1 cellular context compared by ENCODE assay signal in genomic region chr6:159693128-159693893, GRCh38.
TF ChIP-seq lines count a peak whose summit lies in the region.

Gene SOD2, minus strand, starts transcription at chr6:159693241. Its CDS starts 74 bp downstream, at chr6:159693167.

TF ChIP-seq in K562, 482 proteins besides CTCF, POLR2A, EP300 and RAD21 (continued from another document and continues in another):
- no peak for TF ChIP-seq TFE3 (CRISPR knock-in tag; IDR thresholded peaks at IDR 0.05)
- TF ChIP-seq FOXA1 (IDR thresholded peaks at IDR 0.05; ENCODE audit: borderline replicate concordance), result no peak
- no peak for TF ChIP-seq E2F8 (IDR thresholded peaks at IDR 0.05; ENCODE audit: low read depth, partially characterized antibody)
- TF ChIP-seq HMG20B (CRISPR knock-in tag; IDR thresholded peaks at IDR 0.05), result no peak
- 0 out of 2 replicates have a peak, but pooled peaks have one; percentile 66 for TF ChIP-seq ZNF282 (CRISPR knock-in tag; IDR thresholded peaks at IDR 0.05)
- TF ChIP-seq ELF4 (CRISPR knock-in tag; IDR thresholded peaks at IDR 0.05), result no peak
- TF ChIP-seq KLF13 (tag; IDR thresholded peaks at IDR 0.05; ENCODE audit: borderline replicate concordance, low read depth), result 0 out of 2 replicates have a peak, but pooled peaks have one; percentile 44
- peak; percentile 59; the same call in 1 of the 2 replicates for TF ChIP-seq TRIM28 (IDR thresholded peaks at IDR 0.05)
- TF ChIP-seq ZNF77 (CRISPR knock-in tag; IDR thresholded peaks at IDR 0.05), result no peak
- TF ChIP-seq MECOM (CRISPR knock-in tag; IDR thresholded peaks at IDR 0.05), result no peak
- peak; percentile 67 for TF ChIP-seq GABPB1 (CRISPR knock-in tag; IDR thresholded peaks at IDR 0.05)
- TF ChIP-seq NONO (IDR thresholded peaks at IDR 0.05; ENCODE audit: low read depth in 2 of 2, low read length in 1 of 2), result peak; percentile 90 to 100; a peak in 3 of 4 replicates
- TF ChIP-seq TBP (optimal IDR thresholded peaks at IDR 0.05; ENCODE audit: low read depth, low read length), result peak; percentile 96
- TF ChIP-seq TOE1 (IDR thresholded peaks at IDR 0.05; ENCODE audit: borderline replicate concordance), result peak; percentile 79
- no peak for TF ChIP-seq TOE1 (CRISPR knock-in tag; IDR thresholded peaks at IDR 0.05; ENCODE audit: borderline replicate concordance, low read depth)
- TF ChIP-seq SREBF1 (IDR thresholded peaks at IDR 0.05; ENCODE audit: borderline replicate concordance, low read depth, low read length), result peak; percentile 89; the same call in 1 of the 2 replicates
- no peak for TF ChIP-seq ZNF124 (CRISPR knock-in tag; IDR thresholded peaks at IDR 0.05)
- TF ChIP-seq ZNF740 (CRISPR knock-in tag; IDR thresholded peaks at IDR 0.05), result peak; percentile 90
- TF ChIP-seq ZNF740 (tag; IDR thresholded peaks at IDR 0.05), result peak in 1 of 2 experiments; percentile 92; a peak in 2 of 4 replicates
- 0 out of 4 replicates have a peak, but pooled peaks of 1 of the 2 experiments have one; percentile 53 for TF ChIP-seq ZMIZ1 (IDR thresholded peaks at IDR 0.05; ENCODE audit: low read depth in 2 of 2, low read length in 2 of 2)
- no peak for TF ChIP-seq ZNF384 (IDR thresholded peaks at IDR 0.05; ENCODE audit: low read depth, low read length)
- TF ChIP-seq AFF1 (IDR thresholded peaks at IDR 0.05; ENCODE audit: low read depth in 1 of 2, partially characterized antibody in 2 of 2), result peak in 1 of 2 experiments; percentile 28
- TF ChIP-seq IFI16 (CRISPR knock-in tag; IDR thresholded peaks at IDR 0.05), result no peak
- no peak for TF ChIP-seq ZNF274 (IDR thresholded peaks at IDR 0.05; ENCODE audit: borderline replicate concordance, low read depth, low read length)
- no peak for TF ChIP-seq ILK (tag; IDR thresholded peaks at IDR 0.05; ENCODE audit: borderline replicate concordance, low read depth)
- no peak for TF ChIP-seq ZC3H11A (IDR thresholded peaks at IDR 0.05; ENCODE audit: low read depth, low read length)
- TF ChIP-seq CEBPG (CRISPR knock-in tag; IDR thresholded peaks at IDR 0.05), result 0 out of 2 replicates have a peak, but pooled peaks have one; percentile 14
- TF ChIP-seq CEBPG (tag; conservative IDR thresholded peaks at IDR 0.05 in 1 of 2, IDR thresholded peaks at IDR 0.05 in 1 of 2), result no peak
- peak; percentile 76; the same call in 1 of the 2 replicates for TF ChIP-seq HOMEZ (CRISPR knock-in tag; IDR thresholded peaks at IDR 0.05)
- TF ChIP-seq RBFOX2 (IDR thresholded peaks at IDR 0.05; ENCODE audit: low read depth, low read length), result peak; percentile 96
- TF ChIP-seq ZC3H4 (CRISPR knock-in tag; IDR thresholded peaks at IDR 0.05; ENCODE audit: borderline replicate concordance), result peak; percentile 81; the same call in 1 of the 2 replicates
- peak; percentile 2; the same call in 1 of the 2 replicates for TF ChIP-seq MAFK (IDR thresholded peaks at IDR 0.05; ENCODE audit: low read length)
- peak; percentile 99 for TF ChIP-seq PRDM10 (IDR thresholded peaks at IDR 0.05; ENCODE audit: partially characterized antibody)
- TF ChIP-seq PHTF2 (CRISPR knock-in tag; IDR thresholded peaks at IDR 0.05), result peak; percentile 21; the same call in 1 of the 2 replicates
- TF ChIP-seq E2F3 (CRISPR knock-in tag; IDR thresholded peaks at IDR 0.05), result peak; percentile 39; the same call in 1 of the 2 replicates
- no peak for TF ChIP-seq ZNF586 (CRISPR knock-in tag; conservative IDR thresholded peaks at IDR 0.05)
- TF ChIP-seq CBX3 (IDR thresholded peaks at IDR 0.05; ENCODE audit: borderline replicate concordance in 1 of 2, low read length in 2 of 2), result 0 out of 3 replicates have a peak, but pooled peaks of 1 of the 2 experiments have one; percentile 7
- TF ChIP-seq ZBTB43 (CRISPR knock-in tag; IDR thresholded peaks at IDR 0.05), result no peak
- peak; percentile 95 for TF ChIP-seq PCBP1 (IDR thresholded peaks at IDR 0.05; ENCODE audit: low read depth, low read length, poor library complexity, severe bottlenecking)
- TF ChIP-seq TCF7L2 (IDR thresholded peaks at IDR 0.05; ENCODE audit: low read depth, low read length), result peak; percentile 91
- peak; percentile 84 for TF ChIP-seq TAF1 (IDR thresholded peaks at IDR 0.05; ENCODE audit: control insufficient read depth, extremely low read depth, insufficient read depth, low read length, severe bottlenecking)
- TF ChIP-seq ZNF668 (CRISPR knock-in tag; IDR thresholded peaks at IDR 0.05), result no peak
- TF ChIP-seq RBM25 (IDR thresholded peaks at IDR 0.05; ENCODE audit: low read depth, low read length, severe bottlenecking), result no peak
